31 cellular contexts compared by ENCODE assay signal in genomic region chr17:28882154-28882895, GRCh38.
"Had no signal": no experiment of that assay in that cellular context is flagged by ENCODE, and none has a peak within 500 bp of the region (broad histone marks: within the 10 kb centered on the region; RNA-seq: fewer than 3 reads in every experiment).

No MANE protein-coding gene starts in this region.

- H3K4me3 Mint-ChIP-seq: activated naive CD4-positive, alpha-beta T cell treated with anti-CD3 and anti-CD28 coated beads, Interleukin-2, amount 50 U/mL, for 24 hours; activated naive CD8-positive, alpha-beta T cell treated with anti-CD3 and anti-CD28 coated beads, Interleukin-2, amount 50 U/mL, for 24 hours; central memory CD8-positive, alpha-beta T cell; dendritic cell treated with granulocyte-macrophage colony-stimulating factor and Interleukin-4, amounts not matched to agents 40 ng/mL and 50 ng/mL, for 4 days; natural killer cell treated with Interleukin-12 subunit alpha and Interleukin-12 subunit beta and Interleukin-15 and Interleukin-18, amount 100 ng/mL, for 72 hours; stimulated activated memory B cell treated with anti-CD40 and anti-IgM and Interleukin-4, amounts not matched to agents 10 μg/mL and 1 μg/mL and 100 μg/mL, for 72 hours; T-helper 17 cell had no signal

- H3K27me3 ChIP-seq: esophagus squamous epithelium, stomach, thyroid gland, upper lobe of left lung, vagina had no signal

- H3K4me3 ChIP-seq: esophagus squamous epithelium, mucosa of descending colon, psoas muscle, smooth muscle cell, stomach, thyroid gland, upper lobe of left lung, vagina had no signal

- H3K9me3 ChIP-seq: esophagus squamous epithelium, mucosa of descending colon, psoas muscle, stomach, thyroid gland, upper lobe of left lung, vagina had no signal

- H3K27ac ChIP-seq: epithelial cell of prostate, esophagus squamous epithelium, parathyroid adenoma, psoas muscle, stomach, thyroid gland, upper lobe of left lung, vagina had no signal

- H3K27me3 Mint-ChIP-seq: activated naive CD4-positive, alpha-beta T cell treated with anti-CD3 and anti-CD28 coated beads, Interleukin-2, amount 50 U/mL, for 24 hours; activated naive CD8-positive, alpha-beta T cell treated with anti-CD3 and anti-CD28 coated beads, Interleukin-2, amount 50 U/mL, for 24 hours; central memory CD8-positive, alpha-beta T cell; dendritic cell treated with granulocyte-macrophage colony-stimulating factor and Interleukin-4, amounts not matched to agents 40 ng/mL and 50 ng/mL, for 4 days; natural killer cell treated with Interleukin-12 subunit alpha and Interleukin-12 subunit beta and Interleukin-15 and Interleukin-18, amount 100 ng/mL, for 72 hours; stimulated activated memory B cell treated with anti-CD40 and anti-IgM and Interleukin-4, amounts not matched to agents 10 μg/mL and 1 μg/mL and 100 μg/mL, for 72 hours; T-helper 17 cell had no signal

- H3K27ac Mint-ChIP-seq: activated naive CD8-positive, alpha-beta T cell treated with anti-CD3 and anti-CD28 coated beads, Interleukin-2, amount 50 U/mL, for 24 hours; dendritic cell treated with granulocyte-macrophage colony-stimulating factor and Interleukin-4, amounts not matched to agents 40 ng/mL and 50 ng/mL, for 4 days; natural killer cell treated with Interleukin-12 subunit alpha and Interleukin-12 subunit beta and Interleukin-15 and Interleukin-18, amount 100 ng/mL, for 72 hours had no signal

- ATAC-seq: activated CD4-positive, CD25-positive, alpha-beta regulatory T cell treated with anti-CD3 and anti-CD28 coated beads, Interleukin-2, amount 50 U/mL, for 24 hours; activated naive CD8-positive, alpha-beta T cell treated with anti-CD3 and anti-CD28 coated beads, Interleukin-2, amount 50 U/mL, for 24 hours; left ventricle myocardium superior; mucosa of descending colon; natural killer cell treated with Interleukin-12 subunit alpha and Interleukin-12 subunit beta and Interleukin-15 and Interleukin-18, amount 100 ng/mL, for 72 hours; psoas muscle; stimulated activated memory B cell treated with anti-CD40 and anti-IgM and Interleukin-4, amounts not matched to agents 10 μg/mL and 1 μg/mL and 100 μg/mL, for 72 hours; T-helper 17 cell had no signal

- H2AFZ ChIP-seq: parathyroid adenoma had no signal

- DNase-seq: activated CD4-positive, alpha-beta T cell treated with anti-CD3 and anti-CD28 coated beads for 48 hours; activated CD4-positive, alpha-beta T cell treated with anti-CD3 and anti-CD28 coated beads, Interleukin-2, amount 50 U/mL, for 48 hours; activated CD8-positive, alpha-beta memory T cell treated with anti-CD3 and anti-CD28 coated beads for 24 hours; activated naive CD8-positive, alpha-beta T cell treated with anti-CD3 and anti-CD28 coated beads, Interleukin-2, amount 50 U/mL, for 24 hours; amygdala; esophagus squamous epithelium; foreskin melanocyte; islet precursor cell; mucosa of descending colon; nucleus accumbens; psoas muscle; stimulated activated CD4-positive, alpha-beta T cell treated with anti-CD3 and anti-CD28 coated beads, Interleukin-1b, Interleukin-23, amount 100 ng/mL, for 48 hours; stimulated activated CD4-positive, alpha-beta T cell treated with anti-CD3 and anti-CD28 coated beads, Interleukin-4, amount 100 ng/mL, for 4 hours; stimulated activated CD8-positive, alpha-beta memory T cell treated with anti-CD3 and anti-CD28 coated beads, Interleukin-4, amount 100 ng/mL, for 48 hours; stomach; T-helper 17 cell; T1000; thyroid gland; WERI-Rb-1 had no signal

- H3K4me2 ChIP-seq: smooth muscle cell had no signal

- H3K4me1 ChIP-seq: esophagus squamous epithelium, parathyroid adenoma, psoas muscle, stomach, thyroid gland, upper lobe of left lung, vagina had no signal

- H3K9me3 Mint-ChIP-seq: activated naive CD4-positive, alpha-beta T cell treated with anti-CD3 and anti-CD28 coated beads, Interleukin-2, amount 50 U/mL, for 24 hours; activated naive CD8-positive, alpha-beta T cell treated with anti-CD3 and anti-CD28 coated beads, Interleukin-2, amount 50 U/mL, for 24 hours; central memory CD8-positive, alpha-beta T cell; dendritic cell treated with granulocyte-macrophage colony-stimulating factor and Interleukin-4, amounts not matched to agents 40 ng/mL and 50 ng/mL, for 4 days; natural killer cell treated with Interleukin-12 subunit alpha and Interleukin-12 subunit beta and Interleukin-15 and Interleukin-18, amount 100 ng/mL, for 72 hours; stimulated activated memory B cell treated with anti-CD40 and anti-IgM and Interleukin-4, amounts not matched to agents 10 μg/mL and 1 μg/mL and 100 μg/mL, for 72 hours had no signal

- H3K9ac ChIP-seq: parathyroid adenoma had no signal
